ENCODE assay signal across 17 cellular contexts in the genomic region with DNA sequence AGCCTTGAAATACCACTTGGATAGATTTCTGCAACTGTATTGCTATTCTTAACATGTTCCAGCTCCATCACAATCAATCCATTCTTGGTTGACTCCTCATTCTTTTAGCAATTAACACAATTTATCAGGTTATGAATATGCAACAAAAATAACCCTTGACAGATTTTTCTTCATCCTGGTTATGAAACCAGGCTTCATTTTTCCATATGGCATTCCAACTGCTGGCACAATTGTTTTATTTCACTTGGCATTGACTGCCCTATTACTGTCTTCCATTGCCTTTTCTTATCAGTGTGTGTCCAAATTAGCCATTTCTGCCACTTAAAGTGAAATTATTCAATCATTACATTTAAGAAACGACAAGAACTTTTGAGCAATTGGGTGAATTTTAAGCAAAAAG.
DNase-seq lines count a peak whose midpoint lies in the region; ATAC-seq and TF ChIP-seq lines count a peak whose summit lies in the region.
"Had no signal": no experiment of that assay in that cellular context is flagged by ENCODE, and none has a peak within 500 bp of the region (broad histone marks: within the 10 kb centered on the region; RNA-seq: fewer than 3 reads in every experiment).

No MANE protein-coding gene starts in this region.

- H3K9me3 ChIP-seq in PC-9 (ENCODE audit: insufficient read depth, low read depth) = no peaks in the 10 kb centered on the region
- H3K9me3 ChIP-seq: BE2C; BLaER1 treated with 17β-estradiol and CSF1 and Interleukin-3, amounts not matched to agents 10 nM and 100 nM had no signal

- no peaks in the 10 kb centered on the region for H3K36me3 ChIP-seq in PC-9 (ENCODE audit: low read depth)
- H3K36me3 ChIP-seq: BE2C; BLaER1 treated with 17β-estradiol and CSF1 and Interleukin-3, amounts not matched to agents 10 nM and 100 nM had no signal

- H4K20me1 ChIP-seq in PC-9 (ENCODE audit: insufficient read depth) = no peaks in the 10 kb centered on the region
- H4K20me1 ChIP-seq: BLaER1 treated with 17β-estradiol and CSF1 and Interleukin-3, amounts not matched to agents 10 nM and 100 nM had no signal

- BruUV-seq in PC-9 (replicated peaks; lab: Mats Ljungman, UMichigan) = no TSS peak

- no peak overlapping the region for H3K4me3 ChIP-seq in PC-9
- H3K4me3 ChIP-seq: BLaER1 treated with 17β-estradiol and CSF1 and Interleukin-3, amounts not matched to agents 10 nM and 100 nM; GM12878; GM23338 had no signal

- no peaks in the 10 kb centered on the region for H3K79me2 ChIP-seq in PC-9 (ENCODE audit: low read depth)

- no peak overlapping the region for H2AFZ ChIP-seq in PC-9
- H2AFZ ChIP-seq: GM23338 had no signal

- CTCF ChIA-PET in PC-9 (lab: Charles Lee) = no interaction called here

- no peak overlapping the region for H3K27ac ChIP-seq in PC-9
- H3K27ac ChIP-seq: BLaER1 treated with 17β-estradiol and CSF1 and Interleukin-3, amounts not matched to agents 10 nM and 100 nM had no signal

- H3K9me2 ChIP-seq in PC-9 (ENCODE audit: insufficient read depth) = no peaks in the 10 kb centered on the region

- H3K4me1 ChIP-seq in PC-9 (replicated peaks; ENCODE audit: insufficient read depth) = no peaks in the 10 kb centered on the region
- H3K4me1 ChIP-seq: BE2C; BLaER1 treated with 17β-estradiol and CSF1 and Interleukin-3, amounts not matched to agents 10 nM and 100 nM had no signal

- DNase-seq in G401 (ENCODE audit: low spot score) = peak; percentile 75
- DNase-seq in NCI-H1694 treated with DMSO at 0.1 percent for 48 hours (lab: John Stamatoyannopoulos, UW) = peak; percentile 49
- DNase-seq in cerebellar cortex (ENCODE audit: low spot score) = peak; percentile 64
- DNase-seq in PC-9 = no peak
- DNase-seq: BE2C; CD4-positive, alpha-beta T cell; CD8-positive, alpha-beta memory T cell; DMS153; DND-41; GDM1; H9 had no signal

- no peak for TF ChIP-seq CTCF in PC-9 (conservative IDR thresholded peaks at IDR 0.05)

- intact Hi-C loops in PC-9 (cut with micrococcal nuclease; ENCODE audit: unreplicated experiment) = no loop called here

- no peak for ATAC-seq in GM19328 (IDR thresholded peaks at IDR 0.05; ENCODE audit: unreplicated experiment)
- ATAC-seq in HG03097 (IDR thresholded peaks at IDR 0.05; ENCODE audit: low FRiP score, unreplicated experiment) = no peak
- ATAC-seq: GM12878, GM23338, HCT116 had no signal

- H3K27me3 ChIP-seq in PC-9 (ENCODE audit: insufficient read depth, low read depth) = no peaks in the 10 kb centered on the region
- H3K27me3 ChIP-seq: BE2C; BLaER1 treated with 17β-estradiol and CSF1 and Interleukin-3, amounts not matched to agents 10 nM and 100 nM had no signal

- in situ Hi-C loops in G401 (cut with HindIII; ENCODE audit: low sequenced_read_pairs) = no loop called here

- no peaks in the 10 kb centered on the region for H3F3A ChIP-seq in PC-9 (ENCODE audit: insufficient read depth, low read depth)

- POLR2A ChIA-PET in PC-9 (lab: Charles Lee; ENCODE audit: unreplicated experiment) = no interaction called here

- H3K4me2 ChIP-seq in PC-9 = no peak overlapping the region
- H3K4me2 ChIP-seq: BLaER1 treated with 17β-estradiol and CSF1 and Interleukin-3, amounts not matched to agents 10 nM and 100 nM; GM23338 had no signal

Comparison
In these comparisons a context has a peak if more than half of its experiments do, and no peak if none do; other contexts are left out.
1. DNase-seq: peak in G401 (single experiment), NCI-H1694 treated with DMSO at 0.1 percent for 48 hours (single experiment) and cerebellar cortex (single experiment); none in PC-9 (0 of 2).